15 cellular contexts compared by ENCODE assay signal in genomic region chr2:44268259-44268649, GRCh38. TPM values are rescaled to one million over a fixed set of nuclear protein-coding genes. Genes with fewer than 3 reads are reported as not detected.
DNase-seq lines count a peak whose midpoint lies in the region; ATAC-seq and TF ChIP-seq lines count a peak whose summit lies in the region.
"Had no signal": no experiment of that assay in that cellular context is flagged by ENCODE, and none has a peak within 500 bp of the region (broad histone marks: within the 10 kb centered on the region; RNA-seq: fewer than 3 reads in every experiment).

No MANE protein-coding gene starts in this region.

- H3K4me3 ChIP-seq in HUES48 (ENCODE audit: low read depth, low read length) (no peak overlapping the region), cardiac fibroblast (replicated peaks in 1 of 2; ENCODE audit: low read depth in 2 of 2, low read length in 2 of 2) (no peak overlapping the region), kidney epithelial cell (ENCODE audit: low read depth, low read length) (no peak overlapping the region)
- H3K4me3 ChIP-seq: lower lobe of right lung had no signal

- no peak overlapping the region for H3K9ac ChIP-seq in HUES48 (ENCODE audit: low read depth, low read length)

- ATAC-seq in HG03469 (IDR thresholded peaks at IDR 0.05; ENCODE audit: unreplicated experiment) (no peak), GM21529 (IDR thresholded peaks at IDR 0.05; ENCODE audit: unreplicated experiment) (no peak)
- no peak for ATAC-seq in activated T-cell treated with anti-CD3 and anti-CD28 coated beads, Interleukin-2, amount 50 U/mL, for 72 hours (replicated peaks in 1 of 2)
- ATAC-seq: stimulated activated naive CD8-positive, alpha-beta T cell treated with anti-CD3 and anti-CD28 coated beads, Interleukin-15, Interleukin-2, amounts not matched to agents 100 U/mL and 50 U/mL, for 24 hours had no signal

- H3K27me3 ChIP-seq in HUES48 (ENCODE audit: control insufficient read depth, insufficient read depth, low read length) (no peaks in the 10 kb centered on the region), kidney epithelial cell (ENCODE audit: control insufficient read depth, insufficient read depth, low read length) (no peaks in the 10 kb centered on the region)

- no peaks in the 10 kb centered on the region for H3K9me3 Mint-ChIP-seq in activated T-cell treated with anti-CD3 and anti-CD28 coated beads, Interleukin-2, amount 50 U/mL, for 72 hours
- H3K9me3 Mint-ChIP-seq: activated naive CD4-positive, alpha-beta T cell treated with anti-CD3 and anti-CD28 coated beads, Interleukin-2, amount 50 U/mL, for 24 hours had no signal

- H3K9me3 ChIP-seq in HUES48 (ENCODE audit: control insufficient read depth, insufficient read depth, low read length), result no peaks in the 10 kb centered on the region
- H3K9me3 ChIP-seq: lower lobe of right lung had no signal

- no peaks in the 10 kb centered on the region for H3K27me3 Mint-ChIP-seq in activated T-cell treated with anti-CD3 and anti-CD28 coated beads, Interleukin-2, amount 50 U/mL, for 72 hours (ENCODE audit: low read depth)
- H3K27me3 Mint-ChIP-seq: activated naive CD4-positive, alpha-beta T cell treated with anti-CD3 and anti-CD28 coated beads, Interleukin-2, amount 50 U/mL, for 24 hours had no signal

- peak; percentile 51 to 76 for DNase-seq in cardiac fibroblast (ENCODE audit: low read depth in 2 of 2)
- peak; percentile 63 for DNase-seq in kidney epithelial cell (ENCODE audit: low read depth)
- no peak for DNase-seq in activated T-cell treated with anti-CD3 and anti-CD28 coated beads, Interleukin-2, amount 50 U/mL, for 72 hours
- DNase-seq in NCI-H187 treated with DMSO at 0.1 percent for 48 hours (lab: John Stamatoyannopoulos, UW), result no peak
- DNase-seq: DMS53; lower lobe of right lung; NCI-H2029; SHP77; stimulated activated naive CD8-positive, alpha-beta T cell treated with anti-CD3 and anti-CD28 coated beads, Interleukin-15, Interleukin-2, amounts not matched to agents 100 U/mL and 50 U/mL, for 24 hours had no signal

- no peak for TF ChIP-seq CTCF in cardiac fibroblast (IDR thresholded peaks at IDR 0.05; ENCODE audit: low read depth, low read length)
- no peak for TF ChIP-seq CTCF in kidney epithelial cell (IDR thresholded peaks at IDR 0.05; ENCODE audit: insufficient read depth, low read length, poor library complexity, severe bottlenecking)

- H3K36me3 Mint-ChIP-seq in activated T-cell treated with anti-CD3 and anti-CD28 coated beads, Interleukin-2, amount 50 U/mL, for 72 hours (ENCODE audit: insufficient read depth in 2 of 2), result no peaks in the 10 kb centered on the region
- H3K36me3 Mint-ChIP-seq: activated naive CD4-positive, alpha-beta T cell treated with anti-CD3 and anti-CD28 coated beads, Interleukin-2, amount 50 U/mL, for 24 hours had no signal

- no peaks in the 10 kb centered on the region for H3K4me1 Mint-ChIP-seq in activated T-cell treated with anti-CD3 and anti-CD28 coated beads, Interleukin-2, amount 50 U/mL, for 72 hours (ENCODE audit: low read depth)
- H3K4me1 Mint-ChIP-seq: activated naive CD4-positive, alpha-beta T cell treated with anti-CD3 and anti-CD28 coated beads, Interleukin-2, amount 50 U/mL, for 24 hours had no signal

- H3K27ac ChIP-seq in HUES48 (ENCODE audit: low read depth, low read length), result peak overlapping the region; percentile 63
- H3K27ac ChIP-seq in temporal lobe (ENCODE audit: low read depth, low read length), result peak overlapping the region; percentile 93
- H3K27ac ChIP-seq: epithelial cell of prostate, lower lobe of right lung had no signal

- H3K36me3 ChIP-seq in HUES48 (ENCODE audit: control insufficient read depth, insufficient read depth, low read length), result no peaks in the 10 kb centered on the region
- no peaks in the 10 kb centered on the region for H3K36me3 ChIP-seq in kidney epithelial cell (ENCODE audit: control insufficient read depth, insufficient read depth, low read length)
- H3K36me3 ChIP-seq: lower lobe of right lung had no signal

- peaks cover 8% of the 10 kb centered on the region for H3K4me1 ChIP-seq in HUES48 (ENCODE audit: control insufficient read depth, insufficient read depth, low read length)
- H3K4me1 ChIP-seq: lower lobe of right lung had no signal

- H3K4me3 Mint-ChIP-seq in activated T-cell treated with anti-CD3 and anti-CD28 coated beads, Interleukin-2, amount 50 U/mL, for 72 hours, result no peak overlapping the region
- H3K4me3 Mint-ChIP-seq: activated naive CD4-positive, alpha-beta T cell treated with anti-CD3 and anti-CD28 coated beads, Interleukin-2, amount 50 U/mL, for 24 hours had no signal

- H3K27ac Mint-ChIP-seq in activated T-cell treated with anti-CD3 and anti-CD28 coated beads, Interleukin-2, amount 50 U/mL, for 72 hours, result no peak overlapping the region
- H3K27ac Mint-ChIP-seq: activated naive CD4-positive, alpha-beta T cell treated with anti-CD3 and anti-CD28 coated beads, Interleukin-2, amount 50 U/mL, for 24 hours had no signal

RNA-seq across cellular contexts. Expression of gene SLC3A1, which starts 7.0 kb away (rescaled TPM):
- total RNA-seq in kidney epithelial cell, result 0.34 and 0.92 TPM in 2 replicates
- under 0.01 TPM for total RNA-seq in temporal lobe
- total RNA-seq in activated T-cell treated with anti-CD3 and anti-CD28 coated beads, Interleukin-2, amount 50 U/mL, for 72 hours, result under 1 TPM in 1 of 2 donors, not detected in 1; 0.26 TPM
- total RNA-seq: lower lobe of right lung had no signal

Comparison
In these comparisons a context has a peak if more than half of its experiments do, and no peak if none do; other contexts are left out.
1. DNase-seq: peak in cardiac fibroblast (2 of 2) and kidney epithelial cell (single experiment); none in activated T-cell treated with anti-CD3 and anti-CD28 coated beads, Interleukin-2, amount 50 U/mL, for 72 hours (0 of 2) and NCI-H187 treated with DMSO at 0.1 percent for 48 hours (single experiment).